Comparison of ENCODE assay signal across 22 cellular contexts in genomic region chr9:15468113-15468512, GRCh38. TPM values are rescaled to one million over a fixed set of nuclear protein-coding genes. Genes with fewer than 3 reads are reported as not detected.
DNase-seq lines count a peak whose midpoint lies in the region; FAIRE-seq and TF ChIP-seq lines count a peak whose summit lies in the region.
"Had no signal": no experiment of that assay in that cellular context is flagged by ENCODE, and none has a peak within 500 bp of the region (broad histone marks: within the 10 kb centered on the region; RNA-seq: fewer than 3 reads in every experiment).

No MANE protein-coding gene starts in this region.

- H3K4me3 Mint-ChIP-seq in mesothelial cell of epicardium: no peak overlapping the region
- H3K4me3 Mint-ChIP-seq: activated T-helper 17 cell treated with anti-CD3 and anti-CD28 coated beads, Interleukin-2, amount 50 U/mL, for 72 hours; natural killer cell treated with Interleukin-12 subunit alpha and Interleukin-12 subunit beta and Interleukin-15 and Interleukin-18, amount 100 ng/mL, for 72 hours; stimulated activated memory B cell treated with anti-CD40 and anti-IgM and Interleukin-4, amounts not matched to agents 10 μg/mL and 1 μg/mL and 100 μg/mL, for 72 hours had no signal

- peak overlapping the region; percentile 35 for H3K27ac Mint-ChIP-seq in mesothelial cell of epicardium
- H3K27ac Mint-ChIP-seq: activated T-helper 17 cell treated with anti-CD3 and anti-CD28 coated beads, Interleukin-2, amount 50 U/mL, for 72 hours; natural killer cell treated with Interleukin-12 subunit alpha and Interleukin-12 subunit beta and Interleukin-15 and Interleukin-18, amount 100 ng/mL, for 72 hours; stimulated activated memory B cell treated with anti-CD40 and anti-IgM and Interleukin-4, amounts not matched to agents 10 μg/mL and 1 μg/mL and 100 μg/mL, for 72 hours had no signal

- FAIRE-seq in GM18507 (lab: Jason Lieb, UNC): peak; percentile 24
- FAIRE-seq: H54 had no signal

- H3K4me1 ChIP-seq in testis: no peaks in the 10 kb centered on the region
- H3K4me1 ChIP-seq: adrenal gland, breast epithelium, colonic mucosa, thyroid gland had no signal

- peaks cover 30% of the 10 kb centered on the region for H3K36me3 Mint-ChIP-seq in mesothelial cell of epicardium

- no peaks in the 10 kb centered on the region for H3K27me3 Mint-ChIP-seq in mesothelial cell of epicardium (ENCODE audit: low read depth)
- H3K27me3 Mint-ChIP-seq: activated T-helper 17 cell treated with anti-CD3 and anti-CD28 coated beads, Interleukin-2, amount 50 U/mL, for 72 hours; natural killer cell treated with Interleukin-12 subunit alpha and Interleukin-12 subunit beta and Interleukin-15 and Interleukin-18, amount 100 ng/mL, for 72 hours; stimulated activated memory B cell treated with anti-CD40 and anti-IgM and Interleukin-4, amounts not matched to agents 10 μg/mL and 1 μg/mL and 100 μg/mL, for 72 hours had no signal

- H3K4me3 ChIP-seq in testis (no peak overlapping the region), H7 (ENCODE audit: insufficient read depth, low read depth, low read length) (no peak overlapping the region)
- H3K4me3 ChIP-seq: adrenal gland, breast epithelium, colonic mucosa, thyroid gland had no signal

- H3K36me3 ChIP-seq in testis (ENCODE audit: low read depth, missing control alignments) (no peaks in the 10 kb centered on the region), H7 (replicated peaks; ENCODE audit: control insufficient read depth, insufficient read depth, low read length) (peaks cover 39% of the 10 kb centered on the region)
- H3K36me3 ChIP-seq: breast epithelium, colonic mucosa had no signal

- H3K4me1 Mint-ChIP-seq in mesothelial cell of epicardium: peaks cover 1% of the 10 kb centered on the region
- H3K4me1 Mint-ChIP-seq: stimulated activated memory B cell treated with anti-CD40 and anti-IgM and Interleukin-4, amounts not matched to agents 10 μg/mL and 1 μg/mL and 100 μg/mL, for 72 hours had no signal

- WGBS in testis, 2 donors: 64 to 95% methylated on average over 2 of the region's 2 CpGs

- intact Hi-C loops in testis (cut with DNase I; ENCODE audit: low total_unique reads): no loop called here

- no peaks in the 10 kb centered on the region for H3K9me3 Mint-ChIP-seq in mesothelial cell of epicardium
- H3K9me3 Mint-ChIP-seq: activated T-helper 17 cell treated with anti-CD3 and anti-CD28 coated beads, Interleukin-2, amount 50 U/mL, for 72 hours; natural killer cell treated with Interleukin-12 subunit alpha and Interleukin-12 subunit beta and Interleukin-15 and Interleukin-18, amount 100 ng/mL, for 72 hours; stimulated activated memory B cell treated with anti-CD40 and anti-IgM and Interleukin-4, amounts not matched to agents 10 μg/mL and 1 μg/mL and 100 μg/mL, for 72 hours had no signal

- H3K27ac ChIP-seq in testis: no peak overlapping the region
- H3K27ac ChIP-seq: adrenal gland, breast epithelium, colonic mucosa, thyroid gland had no signal

- peak; percentile 82 for DNase-seq in DMS153 (lab: John Stamatoyannopoulos, UW)
- DNase-seq in GM18507 (ENCODE audit: extremely low spot score, insufficient read length, low read depth): no peak
- peak; percentile 37 for DNase-seq in NCI-H748 (lab: John Stamatoyannopoulos, UW; ENCODE audit: unreplicated experiment)
- no peak for DNase-seq in mesothelial cell of epicardium (ENCODE audit: low spot score in 2 of 2, unreplicated experiment in 2 of 2)
- no peak for DNase-seq in testis
- no peak for DNase-seq in H7
- no peak for DNase-seq in activated gamma-delta T cell (lab: John Stamatoyannopoulos, UW)
- DNase-seq: adrenal gland, colonic mucosa, head of caudate nucleus, Karpas-422, left colon, mesendoderm, NCI-H524, Right ventricle myocardium superior, T-helper 1 cell, thyroid gland had no signal

- H3K9me3 ChIP-seq in testis: no peaks in the 10 kb centered on the region
- H3K9me3 ChIP-seq: breast epithelium, colonic mucosa, thyroid gland had no signal

- H3K27me3 ChIP-seq in testis (no peaks in the 10 kb centered on the region), H7 (ENCODE audit: control insufficient read depth, insufficient read depth, low read length) (no peaks in the 10 kb centered on the region)
- H3K27me3 ChIP-seq: adrenal gland, breast epithelium, colonic mucosa, thyroid gland had no signal

- TF ChIP-seq CTCF in mesothelial cell of epicardium (IDR thresholded peaks at IDR 0.05; ENCODE audit: unreplicated experiment) (no peak), testis (IDR thresholded peaks at IDR 0.05) (no peak)

- TF ChIP-seq POLR2A in testis (IDR thresholded peaks at IDR 0.05): no peak

RNA-seq across cellular contexts. Expression of gene PSIP1, which starts 42.7 kb away (rescaled TPM):
- total RNA-seq in mesothelial cell of epicardium: 97.3 to 103 TPM (median 98.7 TPM) in 3 replicates
- 10 to 100 TPM; 93.4 to 98.2 TPM for total RNA-seq in testis
- 57.3 TPM for polyA plus RNA-seq in testis (ENCODE audit: insufficient read depth, low read depth, low replicate concordance)
- total RNA-seq in H7 (2014; rRNA removed; shearing (Covaris generic)): 125 and 230 TPM in 2 replicates

RNA-seq across cellular contexts. Expression of gene SNAPC3, which starts 45.4 kb away (rescaled TPM):
- total RNA-seq in mesothelial cell of epicardium (41.7 to 46.2 TPM (median 43.5 TPM) in 3 replicates), testis (100 to 1,000 TPM in 1 of 2 donors, 10 to 100 TPM in 1; 74.2 to 105 TPM)
- polyA plus RNA-seq in testis (ENCODE audit: insufficient read depth, low read depth, low replicate concordance): 115 TPM
- total RNA-seq in H7 (2014; rRNA removed; shearing (Covaris generic)): 29.5 and 36.9 TPM in 2 replicates

Comparison
In these comparisons a context has a peak if more than half of its experiments do, and no peak if none do; other contexts are left out.
1. DNase-seq: peak in DMS153 (single experiment) and NCI-H748 (single experiment); none in GM18507 (single experiment), mesothelial cell of epicardium (0 of 2), testis (single experiment), H7 (single experiment) and activated gamma-delta T cell (single experiment).